In the genomic region with DNA sequence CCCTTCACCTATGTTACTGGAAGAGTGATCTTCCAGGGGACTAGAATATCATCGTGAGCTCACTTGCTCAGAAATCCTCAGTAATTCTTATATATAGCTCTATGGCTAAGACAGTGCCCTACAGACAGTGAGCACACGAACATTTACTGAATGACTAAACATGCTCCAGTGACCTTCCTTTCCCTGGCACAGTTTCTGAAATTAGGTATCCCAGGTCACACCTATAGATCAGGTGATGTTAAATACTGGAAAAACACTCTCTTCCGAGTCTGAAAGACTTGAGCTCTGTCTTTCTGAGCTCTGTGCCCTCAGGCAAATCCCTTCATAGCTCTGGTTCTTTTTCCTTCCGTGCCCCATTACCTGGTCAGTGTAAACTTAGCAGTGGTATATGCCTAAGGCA, we compare ENCODE assay signal across 19 cellular contexts.
DNase-seq lines count a peak whose midpoint lies in the region; ATAC-seq, FAIRE-seq and TF ChIP-seq lines count a peak whose summit lies in the region.
"Had no signal": no experiment of that assay in that cellular context is flagged by ENCODE, and none has a peak within 500 bp of the region (broad histone marks: within the 10 kb centered on the region; RNA-seq: fewer than 3 reads in every experiment).

No MANE protein-coding gene starts in this region.

- H3K27me3 ChIP-seq in mammary epithelial cell (ENCODE audit: insufficient read depth, low read length) (no peaks in the 10 kb centered on the region), bronchial epithelial cell (ENCODE audit: control insufficient read depth, insufficient read depth, low read length) (no peaks in the 10 kb centered on the region), osteoblast (ENCODE audit: insufficient read depth, low read length) (no peaks in the 10 kb centered on the region)
- H3K27me3 ChIP-seq: BLaER1 had no signal

- ATAC-seq in Right ventricle myocardium superior (ENCODE audit: poor library complexity): no peak
- no peak for ATAC-seq in GM21526 (IDR thresholded peaks at IDR 0.05; ENCODE audit: low FRiP score, unreplicated experiment)

- CTCF ChIA-PET in MCF 10A (lab: Yijun Ruan, JAX): interaction anchor here (0.6 to 2.7 kb wide), 4 partner anchors 9 to 463 kb away, joined by 3 to 8 read pairs (median 4); no protein-coding TSS in a partner anchor
- CTCF ChIA-PET in mammary epithelial cell (lab: Charles Lee; ENCODE audit: low non-redundant PET): no interaction called here

- H3K4me1 ChIP-seq in mammary epithelial cell (ENCODE audit: insufficient read depth, low read length): no peaks in the 10 kb centered on the region
- H3K4me1 ChIP-seq in osteoblast (ENCODE audit: insufficient read depth, low read length): no peaks in the 10 kb centered on the region
- H3K4me1 ChIP-seq: BLaER1 had no signal

- H3K4me3 ChIP-seq in mammary epithelial cell (replicated peaks in 1 of 3; ENCODE audit: insufficient read depth in 1 of 3, low read depth in 2 of 3, low read length in 3 of 3) (no peak overlapping the region), bronchial epithelial cell (ENCODE audit: low read depth, low read length) (no peak overlapping the region), osteoblast (ENCODE audit: insufficient read depth, low read length) (no peak overlapping the region)
- H3K4me3 ChIP-seq: BLaER1 had no signal

- H3K4me3 Mint-ChIP-seq in MCF 10A (ENCODE audit: unreplicated experiment) (no peak overlapping the region), nephron (no peak overlapping the region), type B pancreatic cell (no peak overlapping the region)
- H3K4me3 Mint-ChIP-seq: CD8-positive, alpha-beta memory T cell; HFFc6 had no signal

- dilution Hi-C loops in mammary epithelial cell (cut with HindIII; ENCODE audit: low sequenced_read_pairs): no loop called here

- H3K79me2 ChIP-seq in mammary epithelial cell (ENCODE audit: insufficient read depth, low read length): no peaks in the 10 kb centered on the region
- no peaks in the 10 kb centered on the region for H3K79me2 ChIP-seq in osteoblast (ENCODE audit: insufficient read depth, low read length)

- TF ChIP-seq CTCF in MCF 10A (IDR thresholded peaks at IDR 0.05; ENCODE audit: unreplicated experiment) (no peak), mammary epithelial cell (conservative IDR thresholded peaks at IDR 0.05 in 1 of 2, IDR thresholded peaks at IDR 0.05 in 1 of 2; ENCODE audit: extremely low read depth in 1 of 2, insufficient read depth in 1 of 2, low read depth in 1 of 2, low read length in 2 of 2) (no peak), bronchial epithelial cell (IDR thresholded peaks at IDR 0.05; ENCODE audit: insufficient read depth, low read length, severe bottlenecking) (no peak), nephron (IDR thresholded peaks at IDR 0.05; ENCODE audit: unreplicated experiment in 3 of 3) (no peak), type B pancreatic cell (conservative IDR thresholded peaks at IDR 0.05) (no peak), osteoblast (IDR thresholded peaks at IDR 0.05; ENCODE audit: extremely low read depth, low read depth, low read length) (no peak)

- H3K27me3 Mint-ChIP-seq in MCF 10A (ENCODE audit: insufficient read depth, unreplicated experiment): no peaks in the 10 kb centered on the region
- no peaks in the 10 kb centered on the region for H3K27me3 Mint-ChIP-seq in nephron (ENCODE audit: low read depth)
- H3K27me3 Mint-ChIP-seq in type B pancreatic cell: peaks cover 7% of the 10 kb centered on the region

- no peak overlapping the region for H2AFZ ChIP-seq in mammary epithelial cell (ENCODE audit: low read depth, low read length)
- H2AFZ ChIP-seq in osteoblast (ENCODE audit: low read length): no peak overlapping the region

- FAIRE-seq in bronchial epithelial cell (lab: Jason Lieb, UNC): no peak
- FAIRE-seq: GM19239 had no signal

- WGBS in mammary epithelial cell (ENCODE audit: low coverage, missing lambda C conversion rate): 74% methylated on average over 4 of the region's 4 CpGs

- in situ Hi-C loops in mammary epithelial cell (cut with MboI; ENCODE audit: low sequenced_read_pairs in 2 of 2): no loop called here

- H3K9ac ChIP-seq in mammary epithelial cell (ENCODE audit: insufficient read depth, low read length): no peak overlapping the region
- H3K9ac ChIP-seq: BLaER1 had no signal

- intact Hi-C loops in MCF 10A (cut with micrococcal nuclease): no loop called here
- intact Hi-C loops in mammary epithelial cell (cut with micrococcal nuclease): no loop called here
- intact Hi-C loops in Right ventricle myocardium superior (cut with DNase I): no loop called here

- H3K4me1 Mint-ChIP-seq in MCF 10A (ENCODE audit: insufficient read depth, unreplicated experiment): peaks cover 22% of the 10 kb centered on the region
- peaks cover 43% of the 10 kb centered on the region for H3K4me1 Mint-ChIP-seq in nephron
- H3K4me1 Mint-ChIP-seq in type B pancreatic cell (ENCODE audit: unreplicated experiment): peaks cover 19% of the 10 kb centered on the region
- H3K4me1 Mint-ChIP-seq: CD8-positive, alpha-beta memory T cell had no signal

- H3K9me3 ChIP-seq in mammary epithelial cell (replicated peaks; ENCODE audit: insufficient read depth, low read length) (no peaks in the 10 kb centered on the region), osteoblast (ENCODE audit: low read depth, low read length) (no peaks in the 10 kb centered on the region)
- H3K9me3 ChIP-seq: BLaER1, Caco-2 had no signal

- DNase-seq in MCF 10A (ENCODE audit: unreplicated experiment) (no peak), mammary epithelial cell (no peak), bronchial epithelial cell (ENCODE audit: low read depth) (peak; percentile 51), type B pancreatic cell (ENCODE audit: extremely low spot score, unreplicated experiment) (no peak), Right ventricle myocardium superior (no peak), osteoblast (ENCODE audit: insufficient read length, low spot score, missing footprints) (no peak)
- DNase-seq: 8988T; AML-193; Caco-2; CD8-positive, alpha-beta memory T cell; DND-41; GF-D8; HCEC 1CT; HFFc6 had no signal

- H3K9me3 Mint-ChIP-seq in MCF 10A (ENCODE audit: unreplicated experiment) (no peaks in the 10 kb centered on the region), nephron (no peaks in the 10 kb centered on the region), type B pancreatic cell (no peaks in the 10 kb centered on the region)
- H3K9me3 Mint-ChIP-seq: CD8-positive, alpha-beta memory T cell; HFFc6 had no signal

- BruUV-seq in MCF 10A (replicated peaks; lab: Mats Ljungman, UMichigan) (no TSS peak), mammary epithelial cell (replicated peaks; lab: Mats Ljungman, UMichigan) (no TSS peak)

- POLR2A ChIA-PET in MCF 10A (lab: Yijun Ruan, JAX): interaction anchor here (0.9 to 1.1 kb wide), 2 partner anchors 14 to 234 kb away, joined by 3 read pairs; no protein-coding TSS in a partner anchor

- H3K36me3 Mint-ChIP-seq in MCF 10A (ENCODE audit: insufficient read depth, unreplicated experiment) (no peaks in the 10 kb centered on the region), nephron (ENCODE audit: low read depth) (no peaks in the 10 kb centered on the region), type B pancreatic cell (no peaks in the 10 kb centered on the region)
- H3K36me3 Mint-ChIP-seq: CD8-positive, alpha-beta memory T cell had no signal

- H3K27ac ChIP-seq in mammary epithelial cell (ENCODE audit: insufficient read depth, low read depth, low read length) (no peak overlapping the region), osteoblast (ENCODE audit: low read depth, low read length) (no peak overlapping the region)
- H3K27ac ChIP-seq: BLaER1, HL-60 had no signal

- H3K36me3 ChIP-seq in mammary epithelial cell (ENCODE audit: insufficient read depth, low read length): no peaks in the 10 kb centered on the region
- no peaks in the 10 kb centered on the region for H3K36me3 ChIP-seq in bronchial epithelial cell (ENCODE audit: control insufficient read depth, insufficient read depth, low read length)
- no peaks in the 10 kb centered on the region for H3K36me3 ChIP-seq in osteoblast (ENCODE audit: insufficient read depth, low read length)
- H3K36me3 ChIP-seq: BLaER1 had no signal

- H3K27ac Mint-ChIP-seq in MCF 10A (ENCODE audit: low read depth, unreplicated experiment) (peak overlapping the region; percentile 84), nephron (peak overlapping the region in 2 of 3 experiments; percentile 17 to 65), type B pancreatic cell (peak overlapping the region; percentile 34)
- H3K27ac Mint-ChIP-seq: HFFc6 had no signal

- H3K4me2 ChIP-seq in mammary epithelial cell (ENCODE audit: insufficient read depth, low read depth, low read length) (no peak overlapping the region), osteoblast (ENCODE audit: insufficient read depth, low read length) (no peak overlapping the region)
- H3K4me2 ChIP-seq: BLaER1 had no signal

- H4K20me1 ChIP-seq in mammary epithelial cell (ENCODE audit: insufficient read depth, low read length) (no peaks in the 10 kb centered on the region), osteoblast (ENCODE audit: insufficient read depth, low read length) (no peaks in the 10 kb centered on the region)
- H4K20me1 ChIP-seq: BLaER1 had no signal

Comparison
In these comparisons a context has a peak if more than half of its experiments do, and no peak if none do; other contexts are left out.
1. H3K27ac Mint-ChIP-seq: peak in every context shown above with its lines; median percentile 84 in MCF 10A; 41 in nephron; 34 in type B pancreatic cell.